In the genomic region with DNA sequence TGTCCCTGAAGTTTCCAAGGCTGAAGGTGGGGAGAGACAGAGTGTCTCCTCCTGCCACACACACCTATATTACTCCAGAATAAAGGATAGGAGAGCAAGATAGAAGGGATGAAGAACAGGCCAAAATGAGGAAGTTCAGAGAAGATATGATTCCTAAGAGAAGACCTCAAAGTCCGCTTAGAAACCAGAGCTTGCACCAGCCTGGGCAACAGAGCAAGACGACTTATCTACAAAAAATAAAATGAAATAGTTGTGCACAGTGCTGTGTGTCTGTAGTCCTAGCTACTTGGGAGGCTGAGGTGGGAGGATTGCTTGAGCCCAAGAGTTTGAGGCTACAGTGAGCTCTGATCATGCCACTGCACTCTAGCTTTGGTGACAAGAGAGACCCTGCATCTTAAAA, we compare ENCODE assay signal across 13 cellular contexts.
DNase-seq lines count a peak whose midpoint lies in the region; ATAC-seq and TF ChIP-seq lines count a peak whose summit lies in the region.
"Had no signal": no experiment of that assay in that cellular context is flagged by ENCODE, and none has a peak within 500 bp of the region (broad histone marks: within the 10 kb centered on the region; RNA-seq: fewer than 3 reads in every experiment).

No MANE protein-coding gene starts in this region.

- no peaks in the 10 kb centered on the region for H3K36me3 ChIP-seq in naive thymus-derived CD4-positive, alpha-beta T cell (ENCODE audit: control insufficient read depth in 2 of 3, insufficient read depth in 3 of 3, low read length in 3 of 3)
- H3K36me3 ChIP-seq in heart left ventricle: no peaks in the 10 kb centered on the region
- H3K36me3 ChIP-seq: esophagus squamous epithelium, SJCRH30, tibial artery had no signal

- H3K9me3 Mint-ChIP-seq in T-cell: no peaks in the 10 kb centered on the region
- peaks cover 0 to 3% (median 0%) of the 10 kb centered on the region in 11 donors for H3K9me3 Mint-ChIP-seq in naive thymus-derived CD4-positive, alpha-beta T cell

- no peak for TF ChIP-seq CTCF in heart left ventricle (IDR thresholded peaks at IDR 0.05)

- ATAC-seq in GM18511 (IDR thresholded peaks at IDR 0.05; ENCODE audit: unreplicated experiment): peak; percentile 37
- ATAC-seq in HG02623 (IDR thresholded peaks at IDR 0.05; ENCODE audit: unreplicated experiment): peak; percentile 25
- no peak for ATAC-seq in T-cell (replicated peaks in 1 of 4)
- ATAC-seq in naive thymus-derived CD4-positive, alpha-beta T cell: no peak
- no peak for ATAC-seq in heart left ventricle

- peaks cover 30 to 39% of the 10 kb centered on the region in 2 donors for H3K4me1 ChIP-seq in naive thymus-derived CD4-positive, alpha-beta T cell (ENCODE audit: control insufficient read depth in 2 of 2, insufficient read depth in 2 of 2, low read length in 2 of 2)
- peaks cover 0 to 23% (median 0%) of the 10 kb centered on the region in 12 donors for H3K4me1 ChIP-seq in heart left ventricle
- H3K4me1 ChIP-seq: esophagus squamous epithelium, SJCRH30, tibial artery had no signal

- no peaks in the 10 kb centered on the region for H3K36me3 Mint-ChIP-seq in T-cell
- peaks cover 0 to 15% (median 0%) of the 10 kb centered on the region in 5 donors for H3K36me3 Mint-ChIP-seq in naive thymus-derived CD4-positive, alpha-beta T cell

- peak overlapping the region; percentile 74 to 84 (median 77) for H3K4me3 Mint-ChIP-seq in T-cell
- H3K4me3 Mint-ChIP-seq in naive thymus-derived CD4-positive, alpha-beta T cell: peak overlapping the region; percentile 76 to 96 (median 84)

- CTCF ChIA-PET in T-cell (lab: Charles Lee): interaction anchor here in 1 of 2 donors (0.7 to 3.0 kb wide), 3 partner anchors 24 to 332 kb away, joined by 3 to 13 read pairs (median 7); partner anchors contain the start of gene HS3ST3B1
- CTCF ChIA-PET in naive thymus-derived CD4-positive, alpha-beta T cell (lab: Charles Lee): interaction anchor here (0.6 to 2.8 kb wide), 6 partner anchors 24 to 133 kb away, joined by 3 to 24 read pairs (median 4); partner anchors contain the start of gene HS3ST3B1

- peak in 1 of 34 experiments; percentile 6 for DNase-seq in T-cell
- DNase-seq in naive thymus-derived CD4-positive, alpha-beta T cell: no peak
- DNase-seq in heart left ventricle: no peak
- no peak for DNase-seq in Kasumi-1 (lab: John Stamatoyannopoulos, UW)
- DNase-seq in activated CD4-positive, alpha-beta T cell treated with anti-CD3 and anti-CD28 coated beads, Interleukin-2, amount 50 U/mL, for 4 hours: no peak
- DNase-seq: activated gamma-delta T cell, cerebellar nuclear complex, esophagus squamous epithelium, NCI-H187 treated with DMSO at 0.1 percent for 48 hours, SJCRH30, tibial artery had no signal

- no peak for TF ChIP-seq POLR2A in heart left ventricle (IDR thresholded peaks at IDR 0.05)

- peak overlapping the region; percentile 57 for H3K4me3 ChIP-seq in naive thymus-derived CD4-positive, alpha-beta T cell (ENCODE audit: low read length)
- H3K4me3 ChIP-seq in heart left ventricle: no peak overlapping the region
- H3K4me3 ChIP-seq: esophagus squamous epithelium, SJCRH30, tibial artery had no signal

- peak overlapping the region; percentile 99 to 100 for H3K27ac Mint-ChIP-seq in T-cell
- peak overlapping the region; percentile 68 to 97 (median 95) for H3K27ac Mint-ChIP-seq in naive thymus-derived CD4-positive, alpha-beta T cell

- intact Hi-C loops in naive thymus-derived CD4-positive, alpha-beta T cell (cut with micrococcal nuclease): loop anchor here (2.0 to 10.0 kb wide), 8 partner anchors 37 to 1412 kb away; partner anchors contain the start of genes COX10 (in 1 of the 2), ELAC2 (in 1 of the 2) and HS3ST3B1 (in 1 of the 2)
- intact Hi-C loops in heart left ventricle (cut with DNase I): no loop called here

- 74 to 82% (median 81%) methylated on average over 2 of the region's 2 CpGs for WGBS in heart left ventricle, 4 donors

- POLR2A ChIA-PET in T-cell (lab: Charles Lee): interaction anchor here (1.2 to 1.3 kb wide), 2 partner anchors 128 to 233 kb away, joined by 3 to 6 read pairs; partner anchors contain the start of gene HS3ST3B1 (in 1 of the 2)
- POLR2A ChIA-PET in naive thymus-derived CD4-positive, alpha-beta T cell (lab: Charles Lee): interaction anchor here (0.6 to 3.7 kb wide), 11 partner anchors 11 to 385 kb away, joined by 3 to 64 read pairs (median 6); partner anchors contain the start of gene HS3ST3B1

- H3K4me1 Mint-ChIP-seq in T-cell: peaks cover 56 to 63% (median 58%) of the 10 kb centered on the region in 3 donors
- H3K4me1 Mint-ChIP-seq in naive thymus-derived CD4-positive, alpha-beta T cell: peaks cover 34 to 65% (median 56%) of the 10 kb centered on the region in 7 donors

- no peaks in the 10 kb centered on the region for H3K27me3 ChIP-seq in naive thymus-derived CD4-positive, alpha-beta T cell (ENCODE audit: control insufficient read depth in 2 of 2, insufficient read depth in 2 of 2, low read length in 2 of 2)
- no peaks in the 10 kb centered on the region for H3K27me3 ChIP-seq in heart left ventricle
- H3K27me3 ChIP-seq: esophagus squamous epithelium, SJCRH30, tibial artery had no signal

- peak overlapping the region; percentile 73 for H3K27ac ChIP-seq in naive thymus-derived CD4-positive, alpha-beta T cell (ENCODE audit: low read depth, low read length)
- peak overlapping the region in 1 of 12 donors; percentile 25 for H3K27ac ChIP-seq in heart left ventricle
- H3K27ac ChIP-seq: SJCRH30, tibial artery had no signal

- no peaks in the 10 kb centered on the region for H3K9me3 ChIP-seq in naive thymus-derived CD4-positive, alpha-beta T cell (ENCODE audit: control insufficient read depth in 2 of 3, low read length in 3 of 3)
- H3K9me3 ChIP-seq in heart left ventricle: no peaks in the 10 kb centered on the region
- H3K9me3 ChIP-seq: esophagus squamous epithelium, SJCRH30, tibial artery had no signal

- no peaks in the 10 kb centered on the region for H3K27me3 Mint-ChIP-seq in T-cell
- H3K27me3 Mint-ChIP-seq in naive thymus-derived CD4-positive, alpha-beta T cell: no peaks in the 10 kb centered on the region

Comparison
In these comparisons a context has a peak if more than half of its experiments do, and no peak if none do; other contexts are left out.
1. ATAC-seq: peak in GM18511 (single experiment) and HG02623 (single experiment); none in T-cell (0 of 4), naive thymus-derived CD4-positive, alpha-beta T cell (single experiment) and heart left ventricle (0 of 4).
2. intact Hi-C loops: an anchor here in naive thymus-derived CD4-positive, alpha-beta T cell (2.0 to 10.0 kb wide); none called in heart left ventricle.